ENCODE assay signal across 22 cellular contexts in the genomic region with DNA sequence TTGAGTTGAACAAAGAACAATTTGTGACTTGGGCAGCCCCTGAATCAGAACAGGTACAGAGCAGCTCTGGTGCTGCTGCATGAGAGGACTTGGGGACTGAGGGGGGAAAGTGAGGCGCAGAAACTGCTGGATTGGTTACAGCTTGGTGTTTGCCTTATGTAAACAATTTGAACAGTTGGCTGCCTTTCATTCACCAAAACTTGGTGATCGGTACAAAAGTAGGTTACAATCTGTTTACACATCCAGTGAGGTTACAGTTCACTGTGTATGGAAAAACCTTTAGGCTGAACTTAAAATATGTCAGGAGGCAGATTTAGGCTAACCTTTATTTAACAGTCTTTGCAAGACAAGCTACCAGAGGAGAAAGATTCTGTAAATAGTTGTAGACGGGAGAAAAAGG. TPM values are rescaled to one million over a fixed set of nuclear protein-coding genes. Genes with fewer than 3 reads are reported as not detected.
A peak's percentile ranks its signal among the peaks of the same experiment; 100 is the strongest.
DNase-seq lines count a peak whose midpoint lies in the region; ATAC-seq, FAIRE-seq and TF ChIP-seq lines count a peak whose summit lies in the region.
"Had no signal": no experiment of that assay in that cellular context is flagged by ENCODE, and none has a peak within 500 bp of the region (broad histone marks: within the 10 kb centered on the region; RNA-seq: fewer than 3 reads in every experiment).

No MANE protein-coding gene starts in this region.

- H3K79me2 ChIP-seq in trophoblast cell (ENCODE audit: control insufficient read depth, insufficient read depth, low read length, poor library complexity), result no peaks in the 10 kb centered on the region

- TF ChIP-seq POLR2A in esophagus squamous epithelium (IDR thresholded peaks at IDR 0.05) (no peak), lower leg skin (IDR thresholded peaks at IDR 0.05) (no peak)

- DNase-seq in left lobe of liver (ENCODE audit: low spot score) (peak; percentile 47), mesenchymal stem cell (no peak), trophoblast cell (no peak), KG1 (lab: John Stamatoyannopoulos, UW) (no peak), esophagus squamous epithelium (lab: John Stamatoyannopoulos, UW) (no peak), lower leg skin (ENCODE audit: low spot score in 2 of 2) (no peak)
- DNase-seq in activated CD8-positive, alpha-beta memory T cell treated with anti-CD3 and anti-CD28 coated beads for 24 hours, result no peak
- DNase-seq: ACHN; BE2C; C1 segment of cervical spinal cord; Caco-2; CD4-positive, CD25-positive, alpha-beta regulatory T cell; CD8-positive, alpha-beta memory T cell; HCEC 1CT had no signal

- H3K14ac ChIP-seq in mesenchymal stem cell (ENCODE audit: low read length in 2 of 2) (no peak overlapping the region), trophoblast cell (ENCODE audit: low read length) (no peak overlapping the region)

- H3K79me1 ChIP-seq in mesenchymal stem cell (replicated peaks; ENCODE audit: low read length, poor library complexity, severe bottlenecking) (no peaks in the 10 kb centered on the region), trophoblast cell (ENCODE audit: low read length) (no peaks in the 10 kb centered on the region)

- no peak overlapping the region for H4K8ac ChIP-seq in mesenchymal stem cell (ENCODE audit: low read length)
- H4K8ac ChIP-seq in trophoblast cell (ENCODE audit: low read depth, low read length), result peak overlapping the region; percentile 4

- H3K9me3 ChIP-seq in mesenchymal stem cell (ENCODE audit: control insufficient read depth, low read length) (no peaks in the 10 kb centered on the region), trophoblast cell (ENCODE audit: insufficient read depth, low read depth, low read length) (no peaks in the 10 kb centered on the region), esophagus squamous epithelium (no peaks in the 10 kb centered on the region)
- H3K9me3 ChIP-seq: BE2C, Caco-2 had no signal

- no peaks in the 10 kb centered on the region for H3K4me1 ChIP-seq in mesenchymal stem cell (ENCODE audit: control insufficient read depth, insufficient read depth, low read depth, low read length)
- peaks cover 0 to 4% of the 10 kb centered on the region in 2 experiments for H3K4me1 ChIP-seq in trophoblast cell (ENCODE audit: control insufficient read depth in 1 of 2, insufficient read depth in 2 of 2, low read length in 2 of 2)
- H3K4me1 ChIP-seq in esophagus squamous epithelium, result no peaks in the 10 kb centered on the region
- H3K4me1 ChIP-seq: BE2C had no signal

- no peak overlapping the region for H2BK5ac ChIP-seq in mesenchymal stem cell (ENCODE audit: low read depth, low read length, poor library complexity, severe bottlenecking)
- H2BK5ac ChIP-seq in trophoblast cell (ENCODE audit: low read depth, low read length, poor library complexity), result peak overlapping the region; percentile 57

- intact Hi-C loops in esophagus squamous epithelium (cut with DNase I), result no loop called here
- intact Hi-C loops in lower leg skin (cut with DNase I; ENCODE audit: low total_unique reads), result no loop called here

- H2AK5ac ChIP-seq in mesenchymal stem cell (ENCODE audit: low read length, severe bottlenecking) (no peak overlapping the region), trophoblast cell (ENCODE audit: low read length) (no peak overlapping the region)

- no peak overlapping the region for H3K4me3 ChIP-seq in mesenchymal stem cell (ENCODE audit: insufficient read depth in 1 of 2, low read depth in 1 of 2, low read length in 2 of 2)
- H3K4me3 ChIP-seq in trophoblast cell (ENCODE audit: low read depth, low read length), result no peak overlapping the region
- H3K4me3 ChIP-seq in esophagus squamous epithelium, result no peak overlapping the region
- no peak overlapping the region for H3K4me3 ChIP-seq in lower leg skin (ENCODE audit: low read depth, poor library complexity, severe bottlenecking)
- H3K4me3 ChIP-seq: GM23338 had no signal

- H3K4ac ChIP-seq in mesenchymal stem cell (ENCODE audit: low read depth in 1 of 2, low read length in 2 of 2) (no peak overlapping the region), trophoblast cell (ENCODE audit: low read depth, low read length) (no peak overlapping the region)

- no peak overlapping the region for H3K18ac ChIP-seq in mesenchymal stem cell (ENCODE audit: low read depth in 1 of 2, low read length in 2 of 2)
- no peak overlapping the region for H3K18ac ChIP-seq in trophoblast cell (ENCODE audit: low read length)

- ATAC-seq in left lobe of liver, result peak; percentile 91
- ATAC-seq: GM23338 had no signal

- no peak overlapping the region for H4K12ac ChIP-seq in trophoblast cell (ENCODE audit: low read depth, low read length)

- no peaks in the 10 kb centered on the region for H3K36me3 ChIP-seq in mesenchymal stem cell (ENCODE audit: control insufficient read depth in 1 of 2, insufficient read depth in 2 of 2, low read depth in 1 of 2, low read length in 2 of 2)
- no peaks in the 10 kb centered on the region for H3K36me3 ChIP-seq in trophoblast cell (ENCODE audit: control insufficient read depth in 1 of 2, insufficient read depth in 2 of 2, low read length in 2 of 2)
- no peaks in the 10 kb centered on the region for H3K36me3 ChIP-seq in esophagus squamous epithelium
- H3K36me3 ChIP-seq: BE2C had no signal

- H2BK120ac ChIP-seq in mesenchymal stem cell (ENCODE audit: low read depth, low read length) (no peak overlapping the region), trophoblast cell (ENCODE audit: insufficient read depth, low read length, poor library complexity) (no peak overlapping the region)

- H2AFZ ChIP-seq in mesenchymal stem cell (ENCODE audit: low read depth, low read length) (no peak overlapping the region), trophoblast cell (ENCODE audit: insufficient read depth, low read length, poor library complexity) (no peak overlapping the region)
- H2AFZ ChIP-seq: GM23338 had no signal

- H3K4me2 ChIP-seq in mesenchymal stem cell (ENCODE audit: low read length, poor library complexity, severe bottlenecking) (peak overlapping the region; percentile 14), trophoblast cell (ENCODE audit: low read length) (no peak overlapping the region)
- H3K4me2 ChIP-seq: GM23338 had no signal

- H2BK15ac ChIP-seq in mesenchymal stem cell (ENCODE audit: low read depth, poor library complexity, severe bottlenecking), result no peak overlapping the region

- H3K27ac ChIP-seq in mesenchymal stem cell (ENCODE audit: low read length, poor library complexity, severe bottlenecking) (no peak overlapping the region), trophoblast cell (ENCODE audit: low read depth, low read length) (no peak overlapping the region), esophagus squamous epithelium (no peak overlapping the region)

- 80% methylated on average over 3 of the region's 3 CpGs for WGBS in mesenchymal stem cell
- WGBS in trophoblast cell (ENCODE audit: extremely low coverage, insufficient coverage, insufficient read length), result no CpG with 5 or more reads among the region's 3 CpGs
- 35 to 37% methylated on average over 3 of the region's 3 CpGs for WGBS in esophagus squamous epithelium, 2 donors
- 81 to 82% methylated on average over 3 of the region's 3 CpGs for WGBS in lower leg skin, 2 donors

- no peak overlapping the region for H3K9ac ChIP-seq in mesenchymal stem cell (ENCODE audit: low read length)
- H3K9ac ChIP-seq in trophoblast cell (ENCODE audit: low read length), result no peak overlapping the region

- FAIRE-seq in TTC549 (lab: Jason Lieb, UNC), result peak; percentile 33
- FAIRE-seq: A204.1, D721Med, G401.6, GM12891, GM19239, H54 had no signal

- H4K91ac ChIP-seq in mesenchymal stem cell (ENCODE audit: low read length) (no peak overlapping the region), trophoblast cell (ENCODE audit: low read depth, low read length) (no peak overlapping the region)

- no peak overlapping the region for H3K23ac ChIP-seq in mesenchymal stem cell (ENCODE audit: low read length in 2 of 2)
- H3K23ac ChIP-seq in trophoblast cell (ENCODE audit: low read length), result no peak overlapping the region

- TF ChIP-seq CTCF in esophagus squamous epithelium (IDR thresholded peaks at IDR 0.05), result no peak
- no peak for TF ChIP-seq CTCF in lower leg skin (IDR thresholded peaks at IDR 0.05)

- H2BK12ac ChIP-seq in mesenchymal stem cell (ENCODE audit: low read length in 2 of 2) (no peak overlapping the region), trophoblast cell (ENCODE audit: low read length) (no peak overlapping the region)

- H3K27me3 ChIP-seq in mesenchymal stem cell (ENCODE audit: control insufficient read depth in 1 of 2, insufficient read depth in 1 of 2, low read length in 2 of 2) (peaks cover 0 to 4% of the 10 kb centered on the region in 2 experiments), trophoblast cell (ENCODE audit: insufficient read depth, low read length) (no peaks in the 10 kb centered on the region), esophagus squamous epithelium (peaks cover 0 to 7% (median 0%) of the 10 kb centered on the region in 4 donors)
- H3K27me3 ChIP-seq: BE2C had no signal

RNA-seq across cellular contexts. Expression of gene MTR, which starts 28.6 kb away (rescaled TPM):
- total RNA-seq in left lobe of liver, result 12.7 TPM
- 7.8 TPM for polyA plus RNA-seq in mesenchymal stem cell (2013, experiment 1 of 2)
- polyA plus RNA-seq in mesenchymal stem cell (2013, experiment 2 of 2), result 7.5 TPM
- 11.3 and 12.1 TPM in 2 replicates for polyA plus RNA-seq in trophoblast cell (2013)
- 10 to 100 TPM in 2 of 4 donors, 1 to 10 TPM in 2; 5.8 to 21.6 (median 9.1) TPM for total RNA-seq in esophagus squamous epithelium
- 10 to 100 TPM; 16.3 to 34.0 (median 24.2) TPM for total RNA-seq in lower leg skin
